1 cellular context compared by ENCODE assay signal in the genomic region with DNA sequence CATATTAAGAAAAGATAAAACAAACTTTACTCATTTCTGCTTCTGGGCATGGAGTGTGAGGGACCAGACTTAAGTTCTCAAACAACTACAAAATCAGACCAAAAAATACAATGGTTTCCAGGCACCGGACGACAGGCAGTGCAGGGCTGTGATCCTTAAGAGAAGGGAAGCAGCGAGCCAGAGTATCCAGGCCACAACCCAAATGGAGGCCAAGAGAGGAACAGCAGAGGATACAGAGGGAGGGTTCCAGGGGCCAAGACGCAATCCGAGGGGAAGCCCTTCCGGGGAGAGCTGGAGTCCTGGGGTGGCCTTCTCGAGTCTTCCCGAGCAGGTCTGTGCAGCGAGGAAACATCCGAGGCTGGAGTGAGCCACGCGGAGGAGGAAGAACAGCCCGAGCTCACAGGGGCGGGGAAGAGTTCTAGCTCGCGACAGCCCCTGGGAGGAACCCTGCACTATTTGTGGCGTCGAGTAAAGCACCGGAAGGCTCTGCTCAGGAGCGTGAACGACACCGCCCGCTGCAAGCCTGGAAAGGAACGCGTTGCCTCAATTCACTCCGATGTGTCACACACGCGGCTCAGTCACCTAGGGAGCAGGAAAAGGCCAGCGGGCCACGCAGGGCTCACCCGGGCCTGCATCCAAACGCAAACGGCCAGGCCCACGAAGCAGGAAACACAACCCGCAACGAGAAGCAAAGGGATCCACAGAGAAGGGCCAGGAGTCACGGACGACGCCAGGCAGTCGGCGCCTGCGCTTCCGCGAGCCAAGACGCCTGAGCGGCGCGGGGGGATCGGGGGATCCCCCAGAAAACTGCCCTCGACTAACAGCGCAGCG.
TF ChIP-seq lines count a peak whose summit lies in the region.

No MANE protein-coding gene starts in this region.

TF ChIP-seq in HCT116, 20 proteins besides CTCF, POLR2A, EP300 and RAD21 (continued from another document):
- TF ChIP-seq ZFX (IDR thresholded peaks at IDR 0.05) (no peak), POLR2AphosphoS5 (IDR thresholded peaks at IDR 0.05; ENCODE audit: low read depth, low read length) (no peak), SIN3A (IDR thresholded peaks at IDR 0.05; ENCODE audit: low read depth) (no peak)
- TF ChIP-seq, protein P1, sequence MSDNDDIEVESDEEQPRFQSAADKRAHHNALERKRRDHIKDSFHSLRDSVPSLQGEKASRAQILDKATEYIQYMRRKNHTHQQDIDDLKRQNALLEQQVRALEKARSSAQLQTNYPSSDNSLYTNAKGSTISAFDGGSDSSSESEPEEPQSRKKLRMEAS (IDR thresholded peaks at IDR 0.05): no peak
